Comparison of ENCODE assay signal across 10 cellular contexts in genomic region chr9:69223605-69224004, GRCh38. TPM values are rescaled to one million over a fixed set of nuclear protein-coding genes. Genes with fewer than 3 reads are reported as not detected.
DNase-seq lines count a peak whose midpoint lies in the region; ATAC-seq, FAIRE-seq and TF ChIP-seq lines count a peak whose summit lies in the region.
"Had no signal": no experiment of that assay in that cellular context is flagged by ENCODE, and none has a peak within 500 bp of the region (broad histone marks: within the 10 kb centered on the region; RNA-seq: fewer than 3 reads in every experiment).

No MANE protein-coding gene starts in this region.

- no peak for FAIRE-seq in pancreas (lab: Jason Lieb, UNC)

- intact Hi-C loops in pancreas (cut with DNase I): no loop called here

- no peaks in the 10 kb centered on the region for H3K4me1 ChIP-seq in pancreas

- H3K4me3 ChIP-seq in pancreas: no peak overlapping the region
- H3K4me3 ChIP-seq: SK-N-MC, skin epidermis had no signal

- no peaks in the 10 kb centered on the region for H3K27me3 ChIP-seq in pancreas

- 68 to 70% methylated on average over 2 of the region's 2 CpGs for WGBS in pancreas, 2 donors

- no peaks in the 10 kb centered on the region for H3K9me3 ChIP-seq in pancreas

- H3K27ac ChIP-seq in pancreas: no peak overlapping the region
- H3K27ac ChIP-seq: SK-N-MC, skin epidermis had no signal

- ATAC-seq in HG02885 (IDR thresholded peaks at IDR 0.05; ENCODE audit: poor library complexity, unreplicated experiment) (peak; percentile 76), pancreas (peak; percentile 56 to 80 (median 66)), GM21526 (IDR thresholded peaks at IDR 0.05; ENCODE audit: low FRiP score, unreplicated experiment) (no peak), GM18867 (IDR thresholded peaks at IDR 0.05; ENCODE audit: unreplicated experiment) (no peak)

- DNase-seq in D341Med (ENCODE audit: low spot score) (peak; percentile 65), SK-N-DZ (ENCODE audit: low spot score) (peak; percentile 61), fibroblast of the conjunctiva (ENCODE audit: low read depth) (peak; percentile 45), pancreas (no peak)
- no peak for DNase-seq in stimulated activated CD4-positive, alpha-beta T cell treated with anti-CD3 and anti-CD28 coated beads, Interleukin-4, amount 100 ng/mL, for 1 hour

- TF ChIP-seq CTCF in pancreas (IDR thresholded peaks at IDR 0.05): peak in 2 of 4 donors; percentile 28 to 49

- H3K36me3 ChIP-seq in pancreas: peaks cover 3 to 51% (median 20%) of the 10 kb centered on the region in 3 donors

RNA-seq across cellular contexts. Expression of gene TJP2, which starts 49.5 kb away (rescaled TPM):
- 24.9 and 27.6 TPM in 2 replicates for polyA plus RNA-seq in SK-N-DZ (2014; cell fraction: cytosol; rRNA removed)
- 32.5 and 52.7 TPM in 2 replicates for polyA plus RNA-seq in SK-N-DZ (2014; cell fraction: nucleus; rRNA removed)
- 10 to 100 TPM; 29.1 to 70.3 (median 33.4) TPM for total RNA-seq in pancreas
- polyA plus RNA-seq in pancreas: 10 to 100 TPM; 24.1 to 29.8 TPM

Comparison
In these comparisons a context has a peak if more than half of its experiments do, and no peak if none do; other contexts are left out.
1. DNase-seq: peak in D341Med (single experiment), SK-N-DZ (single experiment) and fibroblast of the conjunctiva (single experiment); none in pancreas (0 of 6) and stimulated activated CD4-positive, alpha-beta T cell treated with anti-CD3 and anti-CD28 coated beads, Interleukin-4, amount 100 ng/mL, for 1 hour (single experiment).
2. ATAC-seq: peak in HG02885 (single experiment) and pancreas (4 of 4); none in GM21526 (single experiment) and GM18867 (single experiment).